8 cellular contexts compared by ENCODE assay signal in genomic region chr9:25675858-25676257, GRCh38. TPM values are rescaled to one million over a fixed set of nuclear protein-coding genes. Genes with fewer than 3 reads are reported as not detected.
DNase-seq lines count a peak whose midpoint lies in the region; ATAC-seq, FAIRE-seq and TF ChIP-seq lines count a peak whose summit lies in the region.
"Not testable (repeated sequence)": the region's sequence is repeated elsewhere in the genome, so short reads cannot be mapped to it uniquely, and the experiment has no call there.
"Had no signal": no experiment of that assay in that cellular context is flagged by ENCODE, and none has a peak within 500 bp of the region (broad histone marks: within the 10 kb centered on the region; RNA-seq: fewer than 3 reads in every experiment).

No MANE protein-coding gene starts in this region.

- H4K5ac ChIP-seq in mesendoderm (ENCODE audit: low read length): not testable (repeated sequence)

- H3K9me3 Mint-ChIP-seq in GM23338; astrocyte (ENCODE audit: unreplicated experiment): not testable (repeated sequence)
- peaks cover 23% of the 10 kb centered on the region for H3K9me3 Mint-ChIP-seq in endodermal cell

- H3K27ac Mint-ChIP-seq in GM23338 (peak overlapping the region; percentile 84; the same call in 1 of the 2 replicates), astrocyte (ENCODE audit: unreplicated experiment) (peak overlapping the region; percentile 3), endodermal cell (peak overlapping the region; percentile 87)

- H3K4me3 ChIP-seq in GM23338; HUES64 (ENCODE audit: low read length); astrocyte (ENCODE audit: insufficient read depth, low read depth, low read length); endodermal cell (ENCODE audit: low read length); mesendoderm (ENCODE audit: low read length): not testable (repeated sequence)

- not testable (repeated sequence) for H3K9ac ChIP-seq in HUES64 (ENCODE audit: low read depth, low read length); astrocyte (ENCODE audit: low read length); endodermal cell (ENCODE audit: extremely low read depth, low read length, poor library complexity, severe bottlenecking); mesendoderm (ENCODE audit: low read length)

- H3K9me2 ChIP-seq in GM23338 (ENCODE audit: insufficient read depth): not testable (repeated sequence)

- not testable (repeated sequence) for FAIRE-seq in astrocyte (lab: Jason Lieb, UNC)

- H3K4me3 Mint-ChIP-seq in GM23338: not testable (repeated sequence)
- H3K4me3 Mint-ChIP-seq in astrocyte (ENCODE audit: unreplicated experiment): peak overlapping the region; percentile 64
- H3K4me3 Mint-ChIP-seq in endodermal cell: peak overlapping the region; percentile 26

- not testable (repeated sequence) for H3K79me1 ChIP-seq in mesendoderm (ENCODE audit: low read length)

- H2BK120ac ChIP-seq in mesendoderm (ENCODE audit: low read depth, low read length): not testable (repeated sequence)

- H2BK15ac ChIP-seq in mesendoderm (replicated peaks; ENCODE audit: low read depth): not testable (repeated sequence)

- not testable (repeated sequence) for H3F3A ChIP-seq in GM23338 (replicated peaks; ENCODE audit: low read depth)

- H3K4me1 Mint-ChIP-seq in GM23338: peaks cover 20% of the 10 kb centered on the region
- H3K4me1 Mint-ChIP-seq in astrocyte (ENCODE audit: low read depth, unreplicated experiment): not testable (repeated sequence)
- peaks cover 14% of the 10 kb centered on the region for H3K4me1 Mint-ChIP-seq in endodermal cell

- DNase-seq in GM23338 (ENCODE audit: low spot score) (peak; percentile 8), endodermal cell (peak; percentile 63), mesendoderm (peak; percentile 90)
- DNase-seq in astrocyte (ENCODE audit: low read depth): not testable (repeated sequence)

- H3K27me3 Mint-ChIP-seq in GM23338 (ENCODE audit: insufficient read depth, low read depth, poor library complexity); astrocyte (ENCODE audit: low read depth, unreplicated experiment); endodermal cell (ENCODE audit: insufficient read depth): not testable (repeated sequence)

- H3K36me3 Mint-ChIP-seq in GM23338 (ENCODE audit: low read depth); astrocyte (ENCODE audit: low read depth, unreplicated experiment): not testable (repeated sequence)
- H3K36me3 Mint-ChIP-seq in endodermal cell (ENCODE audit: low read depth): peaks cover 10% of the 10 kb centered on the region

- H4K20me1 ChIP-seq in GM23338 (replicated peaks; ENCODE audit: insufficient read depth); astrocyte (ENCODE audit: insufficient read depth, low read length): not testable (repeated sequence)

- H3K4me1 ChIP-seq in GM23338 (ENCODE audit: insufficient read depth): peaks cover 24% of the 10 kb centered on the region
- H3K4me1 ChIP-seq in HUES64 (ENCODE audit: insufficient read depth, low read length): peaks cover 13% of the 10 kb centered on the region
- H3K4me1 ChIP-seq in astrocyte (ENCODE audit: insufficient read depth, low read length): peaks cover 17% of the 10 kb centered on the region
- not testable (repeated sequence) for H3K4me1 ChIP-seq in endodermal cell (ENCODE audit: control insufficient read depth, insufficient read depth, low read length); mesendoderm (ENCODE audit: control insufficient read depth, low read depth, low read length)

- H3K9me3 ChIP-seq in HUES64 (ENCODE audit: insufficient read depth, low read depth, low read length); astrocyte (ENCODE audit: insufficient read depth, low read depth, low read length); endodermal cell (ENCODE audit: control insufficient read depth, low read length): not testable (repeated sequence)

- WGBS in HUES64: 38% methylated on average over 2 of the region's 2 CpGs
- WGBS in endodermal cell (ENCODE audit: insufficient coverage in 1 of 2, insufficient read length in 1 of 2), 2 experiments: 32% methylated on average over 2 of the region's 2 CpGs; no CpG with 5 or more reads in 1 of the 2 experiments
- WGBS in mesendoderm (ENCODE audit: extremely low coverage, insufficient coverage, low lambda C conversion rate): no CpG with 5 or more reads among the region's 2 CpGs

- not testable (repeated sequence) for TF ChIP-seq CTCF in GM23338 (conservative IDR thresholded peaks at IDR 0.05; ENCODE audit: low read depth in 2 of 2); VCaP (conservative IDR thresholded peaks at IDR 0.05); astrocyte (IDR thresholded peaks at IDR 0.05; ENCODE audit: insufficient read depth, low read depth, low read length); endodermal cell (conservative IDR thresholded peaks at IDR 0.05)

- H3K23ac ChIP-seq in mesendoderm (ENCODE audit: low read length): not testable (repeated sequence)

- H3K36me3 ChIP-seq in GM23338 (ENCODE audit: insufficient read depth); HUES64 (ENCODE audit: insufficient read depth, low read length); astrocyte (ENCODE audit: insufficient read depth, low read length); endodermal cell (ENCODE audit: control insufficient read depth, insufficient read depth, low read length); mesendoderm (ENCODE audit: control insufficient read depth, insufficient read depth, low read length): not testable (repeated sequence)

- not testable (repeated sequence) for H4K8ac ChIP-seq in mesendoderm (ENCODE audit: low read depth, low read length)

- not testable (repeated sequence) for H2AK5ac ChIP-seq in mesendoderm (ENCODE audit: low read length)

- not testable (repeated sequence) for H3K56ac ChIP-seq in mesendoderm (ENCODE audit: low read length)

- peaks cover 13% of the 10 kb centered on the region for H3K27me3 ChIP-seq in GM23338 (ENCODE audit: insufficient read depth)
- not testable (repeated sequence) for H3K27me3 ChIP-seq in HUES64 (ENCODE audit: insufficient read depth, low read length); astrocyte (ENCODE audit: insufficient read depth, low read length); endodermal cell (ENCODE audit: control insufficient read depth, insufficient read depth, low read length, poor library complexity, severe bottlenecking); mesendoderm (ENCODE audit: insufficient read depth, low read length, poor library complexity)

- not testable (repeated sequence) for H3K18ac ChIP-seq in mesendoderm (ENCODE audit: low read length)

- ATAC-seq in GM23338: not testable (repeated sequence)

- H3K27ac ChIP-seq in GM23338 (ENCODE audit: low read depth) (peak overlapping the region; percentile 67; the same call in 1 of the 2 replicates), HUES64 (ENCODE audit: low read depth, low read length) (peak overlapping the region; percentile 26; the same call in 1 of the 2 replicates), VCaP (peak overlapping the region; percentile 100)
- H3K27ac ChIP-seq in astrocyte (ENCODE audit: low read depth, low read length); endodermal cell (ENCODE audit: low read depth, low read length); mesendoderm (ENCODE audit: low read depth, low read length): not testable (repeated sequence)

- peak overlapping the region; percentile 82 for H3K4me2 ChIP-seq in GM23338
- not testable (repeated sequence) for H3K4me2 ChIP-seq in astrocyte (ENCODE audit: low read length); mesendoderm (ENCODE audit: low read length)

- not testable (repeated sequence) for H3K4ac ChIP-seq in mesendoderm (ENCODE audit: low read depth, low read length)

- H3K79me2 ChIP-seq in GM23338 (replicated peaks; ENCODE audit: insufficient read depth); astrocyte (ENCODE audit: insufficient read depth, low read length); mesendoderm (ENCODE audit: control insufficient read depth, insufficient read depth, low read length): not testable (repeated sequence)

- H2AFZ ChIP-seq in GM23338; astrocyte (ENCODE audit: low read depth, low read length): not testable (repeated sequence)

- H2BK5ac ChIP-seq in mesendoderm (ENCODE audit: low read length): not testable (repeated sequence)

RNA-seq across cellular contexts. Expression of gene TUSC1, which starts 2.4 kb away (rescaled TPM):
- total RNA-seq in GM23338 (2014; rRNA removed; shearing (Covaris generic)): 7.3 and 8.9 TPM in 2 replicates
- polyA plus RNA-seq in GM23338 (2016; fragmentation: Nextera tagmentation; extraction: Ambion mirVana): 6.4 and 7.2 TPM in 2 replicates
- 3.3 TPM for polyA plus RNA-seq in HUES64 (2013, experiment 1 of 2)
- 3.4 TPM for polyA plus RNA-seq in HUES64 (2013, experiment 2 of 2)
- total RNA-seq in astrocyte (1.9 and 2.7 TPM in 2 replicates), endodermal cell (10 to 100 TPM in 1 of 2 donors, 1 to 10 TPM in 1; 2.4 to 13.3 TPM)
- 8.5 TPM for polyA plus RNA-seq in endodermal cell (2013, experiment 1 of 2)
- 6.6 TPM for polyA plus RNA-seq in endodermal cell (2013, experiment 2 of 2)
- polyA plus RNA-seq in mesendoderm (2013, experiment 1 of 2): 10.7 TPM
- polyA plus RNA-seq in mesendoderm (2013, experiment 2 of 2): 9.8 TPM
- total RNA-seq: CD8-positive, alpha-beta memory T cell; H7 had no signal
- polyA plus RNA-seq: CD8-positive, alpha-beta memory T cell had no signal

Comparison
In these comparisons a context has a peak if more than half of its experiments do, and no peak if none do; other contexts are left out.
1. H3K27ac Mint-ChIP-seq: peak in every context shown above with its lines; median percentile 87 in endodermal cell; 84 in GM23338; 3 in astrocyte.